ENCODE assay signal across 1 cellular context in genomic region chr7:98106647-98107312, GRCh38.
TF ChIP-seq lines count a peak whose summit lies in the region.

Gene LMTK2 (plus strand): TSS chr7:98106862. CDS start chr7:98107178, 316 bp downstream.

TF ChIP-seq in K562, 482 proteins besides CTCF, POLR2A, EP300 and RAD21 (continued from another document and continues in another):
- TF ChIP-seq NKRF (IDR thresholded peaks at IDR 0.05; ENCODE audit: borderline replicate concordance) (peak; percentile 95), ZNF217 (CRISPR knock-in tag; IDR thresholded peaks at IDR 0.05) (no peak), CBFA2T3 (IDR thresholded peaks at IDR 0.05) (peak; percentile 4; the same call in 1 of the 2 replicates), CBX2 (IDR thresholded peaks at IDR 0.05; ENCODE audit: insufficient read depth, low read length, poor library complexity, severe bottlenecking) (no peak), E2F3 (CRISPR knock-in tag; IDR thresholded peaks at IDR 0.05) (no peak; the same call in 1 of the 2 replicates), POLR3G (IDR thresholded peaks at IDR 0.05; ENCODE audit: extremely low read depth, insufficient read length, insufficient replicate concordance) (no peak), ZNF57 (CRISPR knock-in tag; IDR thresholded peaks at IDR 0.05) (no peak), TCF3 (CRISPR knock-in tag; IDR thresholded peaks at IDR 0.05) (peak; percentile 31), ZNF324 (CRISPR knock-in tag; IDR thresholded peaks at IDR 0.05) (no peak), ZNF311 (CRISPR knock-in tag; IDR thresholded peaks at IDR 0.05) (no peak), GABPB1 (CRISPR knock-in tag; IDR thresholded peaks at IDR 0.05) (peak; percentile 70; the same call in 1 of the 2 replicates), MED1 (CRISPR knock-in tag; IDR thresholded peaks at IDR 0.05; ENCODE audit: borderline replicate concordance) (no peak), ZNF589 (CRISPR knock-in tag; IDR thresholded peaks at IDR 0.05; ENCODE audit: low read depth) (no peak), NCOA1 (IDR thresholded peaks at IDR 0.05; ENCODE audit: low read depth) (no peak), MAZ (CRISPR knock-in tag; conservative IDR thresholded peaks at IDR 0.05 in 1 of 2, IDR thresholded peaks at IDR 0.05 in 1 of 2) (peak; percentile 73 to 77), CEBPG (CRISPR knock-in tag; IDR thresholded peaks at IDR 0.05) (no peak), CEBPG (tag; conservative IDR thresholded peaks at IDR 0.05 in 1 of 2, IDR thresholded peaks at IDR 0.05 in 1 of 2) (no peak), SP1 (CRISPR knock-in tag; IDR thresholded peaks at IDR 0.05) (peak; percentile 98), DDX20 (tag; IDR thresholded peaks at IDR 0.05; ENCODE audit: low read depth) (no peak), TBP (optimal IDR thresholded peaks at IDR 0.05; ENCODE audit: low read depth, low read length) (peak; percentile 85), SIX5 (IDR thresholded peaks at IDR 0.05; ENCODE audit: borderline replicate concordance in 1 of 2, insufficient read depth in 1 of 2, low read depth in 1 of 2, low read length in 2 of 2) (no peak), RBM34 (IDR thresholded peaks at IDR 0.05; ENCODE audit: borderline replicate concordance, insufficient read depth, low read length) (0 out of 2 replicates have a peak, but pooled peaks have one; percentile 65), PBX2 (CRISPR knock-in tag; IDR thresholded peaks at IDR 0.05; ENCODE audit: low read depth) (peak; percentile 100), PBX2 (tag; conservative IDR thresholded peaks at IDR 0.05; ENCODE audit: low read depth) (peak; percentile 99), TEAD2 (tag; IDR thresholded peaks at IDR 0.05) (no peak), SLC30A9 (CRISPR knock-in tag; IDR thresholded peaks at IDR 0.05) (no peak), POLR2H (tag; IDR thresholded peaks at IDR 0.05; ENCODE audit: low read depth) (0 out of 2 replicates have a peak, but pooled peaks have one; percentile 13), ZBTB43 (CRISPR knock-in tag; IDR thresholded peaks at IDR 0.05) (no peak), TRIM28 (IDR thresholded peaks at IDR 0.05) (no peak), ZNF318 (IDR thresholded peaks at IDR 0.05; ENCODE audit: borderline replicate concordance in 1 of 2, low read depth in 1 of 2) (no peak), PTRF (tag; IDR thresholded peaks at IDR 0.05) (no peak), MXI1 (IDR thresholded peaks at IDR 0.05; ENCODE audit: low read depth, low read length) (no peak; the same call in 1 of the 2 replicates), MCM5 (IDR thresholded peaks at IDR 0.05; ENCODE audit: low read depth) (no peak), BRD4 (IDR thresholded peaks at IDR 0.05) (peak; percentile 82; the same call in 1 of the 2 replicates), ZMIZ1 (IDR thresholded peaks at IDR 0.05; ENCODE audit: low read depth in 2 of 2, low read length in 2 of 2) (peak in 1 of 2 experiments; percentile 68; a peak in 1 of 4 replicates), DIDO1 (tag; IDR thresholded peaks at IDR 0.05; ENCODE audit: low read depth) (peak; percentile 58; the same call in 1 of the 2 replicates), RUNX1 (IDR thresholded peaks at IDR 0.05; ENCODE audit: low read depth) (no peak), ZNF444 (CRISPR knock-in tag; IDR thresholded peaks at IDR 0.05) (no peak), PATZ1 (CRISPR knock-in tag; IDR thresholded peaks at IDR 0.05; ENCODE audit: borderline replicate concordance) (no peak), GABPA (tag; conservative IDR thresholded peaks at IDR 0.05; ENCODE audit: low read depth) (peak; percentile 55), ZKSCAN1 (IDR thresholded peaks at IDR 0.05; ENCODE audit: low read depth, low read length) (peak; percentile 59; the same call in 1 of the 2 replicates), MYC (IDR thresholded peaks at IDR 0.05; ENCODE audit: low read depth, low read length) (peak; percentile 65; the same call in 1 of the 2 replicates), MYC (CRISPR knock-in tag; IDR thresholded peaks at IDR 0.05; ENCODE audit: borderline replicate concordance, low read depth) (no peak), USF2 (CRISPR knock-in tag; IDR thresholded peaks at IDR 0.05) (peak; percentile 99)
